ENCODE assay signal across 1 cellular context in the genomic region with DNA sequence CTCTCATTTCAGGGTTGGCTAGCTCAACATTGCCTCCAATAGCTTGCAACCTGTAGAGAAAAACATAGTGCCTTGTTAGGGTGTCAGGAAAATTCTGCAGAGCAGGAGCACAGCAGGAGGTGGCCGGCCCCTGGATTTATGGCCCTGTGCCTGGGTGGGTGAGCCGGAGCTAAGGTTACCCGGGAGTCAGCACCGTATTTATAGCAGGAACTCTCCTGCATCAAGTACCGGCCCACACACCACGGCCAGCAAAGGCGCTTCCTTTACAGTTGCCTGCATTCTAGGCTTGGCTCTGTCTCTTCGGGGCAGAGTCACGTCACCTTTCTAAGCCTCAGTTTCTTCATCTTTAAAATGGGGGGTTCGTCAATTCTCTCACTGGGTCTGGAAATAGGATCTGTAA.
TF ChIP-seq lines count a peak whose summit lies in the region.

No MANE protein-coding gene starts in this region.

TF ChIP-seq in HEK293, 187 proteins besides CTCF, POLR2A, EP300 and RAD21 (continued from another document):
- TF ChIP-seq, protein P1, sequence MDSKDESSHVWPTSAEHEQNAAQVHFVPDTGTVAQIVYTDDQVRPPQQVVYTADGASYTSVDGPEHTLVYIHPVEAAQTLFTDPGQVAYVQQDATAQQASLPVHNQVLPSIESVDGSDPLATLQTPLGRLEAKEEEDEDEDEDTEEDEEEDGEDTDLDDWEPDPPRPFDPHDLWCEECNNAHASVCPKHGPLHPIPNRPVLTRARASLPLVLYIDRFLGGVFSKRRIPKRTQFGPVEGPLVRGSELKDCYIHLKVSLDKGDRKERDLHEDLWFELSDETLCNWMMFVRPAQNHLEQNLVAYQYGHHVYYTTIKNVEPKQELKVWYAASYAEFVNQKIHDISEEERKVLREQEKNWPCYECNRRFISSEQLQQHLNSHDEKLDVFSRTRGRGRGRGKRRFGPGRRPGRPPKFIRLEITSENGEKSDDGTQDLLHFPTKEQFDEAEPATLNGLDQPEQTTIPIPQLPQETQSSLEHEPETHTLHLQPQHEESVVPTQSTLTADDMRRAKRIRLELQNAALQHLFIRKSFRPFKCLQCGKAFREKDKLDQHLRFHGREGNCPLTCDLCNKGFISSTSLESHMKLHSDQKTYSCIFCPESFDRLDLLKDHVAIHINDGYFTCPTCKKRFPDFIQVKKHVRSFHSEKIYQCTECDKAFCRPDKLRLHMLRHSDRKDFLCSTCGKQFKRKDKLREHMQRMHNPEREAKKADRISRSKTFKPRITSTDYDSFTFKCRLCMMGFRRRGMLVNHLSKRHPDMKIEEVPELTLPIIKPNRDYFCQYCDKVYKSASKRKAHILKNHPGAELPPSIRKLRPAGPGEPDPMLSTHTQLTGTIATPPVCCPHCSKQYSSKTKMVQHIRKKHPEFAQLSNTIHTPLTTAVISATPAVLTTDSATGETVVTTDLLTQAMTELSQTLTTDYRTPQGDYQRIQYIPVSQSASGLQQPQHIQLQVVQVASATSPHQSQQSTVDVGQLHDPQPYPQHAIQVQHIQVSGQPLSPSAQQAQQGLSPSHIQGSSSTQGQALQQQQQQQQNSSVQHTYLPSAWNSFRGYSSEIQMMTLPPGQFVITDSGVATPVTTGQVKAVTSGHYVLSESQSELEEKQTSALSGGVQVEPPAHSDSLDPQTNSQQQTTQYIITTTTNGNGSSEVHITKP (tag by site-specific recombination; IDR thresholded peaks at IDR 0.05): no peak
- TF ChIP-seq, protein P2, sequence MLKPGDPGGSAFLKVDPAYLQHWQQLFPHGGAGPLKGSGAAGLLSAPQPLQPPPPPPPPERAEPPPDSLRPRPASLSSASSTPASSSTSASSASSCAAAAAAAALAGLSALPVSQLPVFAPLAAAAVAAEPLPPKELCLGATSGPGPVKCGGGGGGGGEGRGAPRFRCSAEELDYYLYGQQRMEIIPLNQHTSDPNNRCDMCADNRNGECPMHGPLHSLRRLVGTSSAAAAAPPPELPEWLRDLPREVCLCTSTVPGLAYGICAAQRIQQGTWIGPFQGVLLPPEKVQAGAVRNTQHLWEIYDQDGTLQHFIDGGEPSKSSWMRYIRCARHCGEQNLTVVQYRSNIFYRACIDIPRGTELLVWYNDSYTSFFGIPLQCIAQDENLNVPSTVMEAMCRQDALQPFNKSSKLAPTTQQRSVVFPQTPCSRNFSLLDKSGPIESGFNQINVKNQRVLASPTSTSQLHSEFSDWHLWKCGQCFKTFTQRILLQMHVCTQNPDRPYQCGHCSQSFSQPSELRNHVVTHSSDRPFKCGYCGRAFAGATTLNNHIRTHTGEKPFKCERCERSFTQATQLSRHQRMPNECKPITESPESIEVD (tag by site-specific recombination; IDR thresholded peaks at IDR 0.05): no peak
